1 cellular context compared by ENCODE assay signal in the genomic region with DNA sequence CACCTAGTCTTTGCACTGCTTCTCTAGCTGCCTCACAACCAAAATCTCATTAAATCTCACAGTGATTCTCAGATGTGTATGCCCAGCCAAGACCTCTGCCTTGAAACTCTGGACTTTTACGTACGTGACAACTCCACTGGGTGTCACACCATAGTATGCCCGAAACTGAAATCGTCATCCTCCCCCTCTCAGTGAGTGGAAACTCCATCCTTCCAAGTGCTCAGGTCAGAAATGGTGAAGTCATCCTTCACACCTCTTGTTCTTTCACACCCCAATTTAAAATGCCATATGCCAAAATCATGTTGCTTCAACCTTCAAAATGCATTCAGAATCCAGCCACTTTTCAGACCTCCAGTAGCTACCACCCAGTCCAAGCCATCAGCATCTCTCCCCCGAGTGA.
TF ChIP-seq lines count a peak whose summit lies in the region.

No MANE protein-coding gene starts in this region.

TF ChIP-seq in GM12878, 131 proteins besides CTCF, POLR2A, EP300 and RAD21 (continued from another document):
- TF ChIP-seq, protein P1, sequence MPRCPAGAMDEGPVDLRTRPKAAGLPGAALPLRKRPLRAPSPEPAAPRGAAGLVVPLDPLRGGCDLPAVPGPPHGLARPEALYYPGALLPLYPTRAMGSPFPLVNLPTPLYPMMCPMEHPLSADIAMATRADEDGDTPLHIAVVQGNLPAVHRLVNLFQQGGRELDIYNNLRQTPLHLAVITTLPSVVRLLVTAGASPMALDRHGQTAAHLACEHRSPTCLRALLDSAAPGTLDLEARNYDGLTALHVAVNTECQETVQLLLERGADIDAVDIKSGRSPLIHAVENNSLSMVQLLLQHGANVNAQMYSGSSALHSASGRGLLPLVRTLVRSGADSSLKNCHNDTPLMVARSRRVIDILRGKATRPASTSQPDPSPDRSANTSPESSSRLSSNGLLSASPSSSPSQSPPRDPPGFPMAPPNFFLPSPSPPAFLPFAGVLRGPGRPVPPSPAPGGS (IDR thresholded peaks at IDR 0.05; ENCODE audit: borderline replicate concordance, insufficient read depth, low read depth, low read length, poor library complexity, severe bottlenecking) = no peak
- TF ChIP-seq CBX3 (IDR thresholded peaks at IDR 0.05; ENCODE audit: borderline replicate concordance, low read depth) (no peak), CHD2 (IDR thresholded peaks at IDR 0.05; ENCODE audit: borderline replicate concordance, low read depth, low read length) (peak; percentile 50; the same call in 1 of the 2 replicates), TAF1 (IDR thresholded peaks at IDR 0.05; ENCODE audit: borderline replicate concordance, low read depth, low read length) (no peak), RUNX3 (IDR thresholded peaks at IDR 0.05; ENCODE audit: low read length) (peak; percentile 49; the same call in 1 of the 2 replicates), NR2C1 (IDR thresholded peaks at IDR 0.05) (no peak), MEF2B (IDR thresholded peaks at IDR 0.05; ENCODE audit: partially characterized antibody, poor library complexity, severe bottlenecking) (peak; percentile 47), HCFC1 (IDR thresholded peaks at IDR 0.05; ENCODE audit: low read length) (no peak), SP1 (IDR thresholded peaks at IDR 0.05; ENCODE audit: low read depth, low read length) (peak; percentile 14), IKZF1 (conservative IDR thresholded peaks at IDR 0.05) (peak; percentile 94), FOS (IDR thresholded peaks at IDR 0.05; ENCODE audit: borderline replicate concordance, extremely low read depth, insufficient read length) (no peak), NFIC (IDR thresholded peaks at IDR 0.05; ENCODE audit: low read depth, low read length) (peak; percentile 73; the same call in 1 of the 2 replicates), JUND (IDR thresholded peaks at IDR 0.05; ENCODE audit: low read depth, low read length) (peak; percentile 51; the same call in 1 of the 2 replicates), DPF2 (IDR thresholded peaks at IDR 0.05) (peak; percentile 80), IKZF2 (IDR thresholded peaks at IDR 0.05) (peak; percentile 90; a peak in 3 of 4 replicates), CBX5 (IDR thresholded peaks at IDR 0.05; ENCODE audit: low read depth) (no peak), ZNF207 (IDR thresholded peaks at IDR 0.05; ENCODE audit: borderline replicate concordance) (no peak), ZBED1 (IDR thresholded peaks at IDR 0.05; ENCODE audit: borderline replicate concordance) (0 out of 2 replicates have a peak, but pooled peaks have one; percentile 70), TARDBP (IDR thresholded peaks at IDR 0.05; ENCODE audit: borderline replicate concordance) (no peak), BCL11A (IDR thresholded peaks at IDR 0.05; ENCODE audit: low read depth, low read length) (0 out of 2 replicates have a peak, but pooled peaks have one; percentile 15), MTA2 (IDR thresholded peaks at IDR 0.05; ENCODE audit: low read depth) (peak; percentile 89), STAT1 (conservative IDR thresholded peaks at IDR 0.05) (no peak), NR2F1 (conservative IDR thresholded peaks at IDR 0.05) (peak; percentile 71), POLR2AphosphoS2 (IDR thresholded peaks at IDR 0.05; ENCODE audit: low read depth, low read length) (no peak), JUNB (IDR thresholded peaks at IDR 0.05) (peak; percentile 63), BACH1 (IDR thresholded peaks at IDR 0.05; ENCODE audit: borderline replicate concordance) (no peak; the same call in 1 of the 2 replicates)
- TF ChIP-seq, protein P2, sequence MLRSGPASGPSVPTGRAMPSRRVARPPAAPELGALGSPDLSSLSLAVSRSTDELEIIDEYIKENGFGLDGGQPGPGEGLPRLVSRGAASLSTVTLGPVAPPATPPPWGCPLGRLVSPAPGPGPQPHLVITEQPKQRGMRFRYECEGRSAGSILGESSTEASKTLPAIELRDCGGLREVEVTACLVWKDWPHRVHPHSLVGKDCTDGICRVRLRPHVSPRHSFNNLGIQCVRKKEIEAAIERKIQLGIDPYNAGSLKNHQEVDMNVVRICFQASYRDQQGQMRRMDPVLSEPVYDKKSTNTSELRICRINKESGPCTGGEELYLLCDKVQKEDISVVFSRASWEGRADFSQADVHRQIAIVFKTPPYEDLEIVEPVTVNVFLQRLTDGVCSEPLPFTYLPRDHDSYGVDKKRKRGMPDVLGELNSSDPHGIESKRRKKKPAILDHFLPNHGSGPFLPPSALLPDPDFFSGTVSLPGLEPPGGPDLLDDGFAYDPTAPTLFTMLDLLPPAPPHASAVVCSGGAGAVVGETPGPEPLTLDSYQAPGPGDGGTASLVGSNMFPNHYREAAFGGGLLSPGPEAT (IDR thresholded peaks at IDR 0.05; ENCODE audit: low read depth) = peak; percentile 60; the same call in 1 of the 2 replicates
- TF ChIP-seq, protein P3, sequence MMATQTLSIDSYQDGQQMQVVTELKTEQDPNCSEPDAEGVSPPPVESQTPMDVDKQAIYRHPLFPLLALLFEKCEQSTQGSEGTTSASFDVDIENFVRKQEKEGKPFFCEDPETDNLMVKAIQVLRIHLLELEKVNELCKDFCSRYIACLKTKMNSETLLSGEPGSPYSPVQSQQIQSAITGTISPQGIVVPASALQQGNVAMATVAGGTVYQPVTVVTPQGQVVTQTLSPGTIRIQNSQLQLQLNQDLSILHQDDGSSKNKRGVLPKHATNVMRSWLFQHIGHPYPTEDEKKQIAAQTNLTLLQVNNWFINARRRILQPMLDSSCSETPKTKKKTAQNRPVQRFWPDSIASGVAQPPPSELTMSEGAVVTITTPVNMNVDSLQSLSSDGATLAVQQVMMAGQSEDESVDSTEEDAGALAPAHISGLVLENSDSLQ (IDR thresholded peaks at IDR 0.05) = no peak
- TF ChIP-seq, protein P4, sequence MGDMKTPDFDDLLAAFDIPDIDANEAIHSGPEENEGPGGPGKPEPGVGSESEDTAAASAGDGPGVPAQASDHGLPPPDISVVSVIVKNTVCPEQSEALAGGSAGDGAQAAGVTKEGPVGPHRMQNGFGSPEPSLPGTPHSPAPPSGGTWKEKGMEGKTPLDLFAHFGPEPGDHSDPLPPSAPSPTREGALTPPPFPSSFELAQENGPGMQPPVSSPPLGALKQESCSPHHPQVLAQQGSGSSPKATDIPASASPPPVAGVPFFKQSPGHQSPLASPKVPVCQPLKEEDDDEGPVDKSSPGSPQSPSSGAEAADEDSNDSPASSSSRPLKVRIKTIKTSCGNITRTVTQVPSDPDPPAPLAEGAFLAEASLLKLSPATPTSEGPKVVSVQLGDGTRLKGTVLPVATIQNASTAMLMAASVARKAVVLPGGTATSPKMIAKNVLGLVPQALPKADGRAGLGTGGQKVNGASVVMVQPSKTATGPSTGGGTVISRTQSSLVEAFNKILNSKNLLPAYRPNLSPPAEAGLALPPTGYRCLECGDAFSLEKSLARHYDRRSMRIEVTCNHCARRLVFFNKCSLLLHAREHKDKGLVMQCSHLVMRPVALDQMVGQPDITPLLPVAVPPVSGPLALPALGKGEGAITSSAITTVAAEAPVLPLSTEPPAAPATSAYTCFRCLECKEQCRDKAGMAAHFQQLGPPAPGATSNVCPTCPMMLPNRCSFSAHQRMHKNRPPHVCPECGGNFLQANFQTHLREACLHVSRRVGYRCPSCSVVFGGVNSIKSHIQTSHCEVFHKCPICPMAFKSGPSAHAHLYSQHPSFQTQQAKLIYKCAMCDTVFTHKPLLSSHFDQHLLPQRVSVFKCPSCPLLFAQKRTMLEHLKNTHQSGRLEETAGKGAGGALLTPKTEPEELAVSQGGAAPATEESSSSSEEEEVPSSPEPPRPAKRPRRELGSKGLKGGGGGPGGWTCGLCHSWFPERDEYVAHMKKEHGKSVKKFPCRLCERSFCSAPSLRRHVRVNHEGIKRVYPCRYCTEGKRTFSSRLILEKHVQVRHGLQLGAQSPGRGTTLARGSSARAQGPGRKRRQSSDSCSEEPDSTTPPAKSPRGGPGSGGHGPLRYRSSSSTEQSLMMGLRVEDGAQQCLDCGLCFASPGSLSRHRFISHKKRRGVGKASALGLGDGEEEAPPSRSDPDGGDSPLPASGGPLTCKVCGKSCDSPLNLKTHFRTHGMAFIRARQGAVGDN (IDR thresholded peaks at IDR 0.05) = peak; percentile 94
- TF ChIP-seq, protein P5, sequence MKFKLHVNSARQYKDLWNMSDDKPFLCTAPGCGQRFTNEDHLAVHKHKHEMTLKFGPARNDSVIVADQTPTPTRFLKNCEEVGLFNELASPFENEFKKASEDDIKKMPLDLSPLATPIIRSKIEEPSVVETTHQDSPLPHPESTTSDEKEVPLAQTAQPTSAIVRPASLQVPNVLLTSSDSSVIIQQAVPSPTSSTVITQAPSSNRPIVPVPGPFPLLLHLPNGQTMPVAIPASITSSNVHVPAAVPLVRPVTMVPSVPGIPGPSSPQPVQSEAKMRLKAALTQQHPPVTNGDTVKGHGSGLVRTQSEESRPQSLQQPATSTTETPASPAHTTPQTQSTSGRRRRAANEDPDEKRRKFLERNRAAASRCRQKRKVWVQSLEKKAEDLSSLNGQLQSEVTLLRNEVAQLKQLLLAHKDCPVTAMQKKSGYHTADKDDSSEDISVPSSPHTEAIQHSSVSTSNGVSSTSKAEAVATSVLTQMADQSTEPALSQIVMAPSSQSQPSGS (IDR thresholded peaks at IDR 0.05; ENCODE audit: low read length) = peak; percentile 90
- TF ChIP-seq, protein P6, sequence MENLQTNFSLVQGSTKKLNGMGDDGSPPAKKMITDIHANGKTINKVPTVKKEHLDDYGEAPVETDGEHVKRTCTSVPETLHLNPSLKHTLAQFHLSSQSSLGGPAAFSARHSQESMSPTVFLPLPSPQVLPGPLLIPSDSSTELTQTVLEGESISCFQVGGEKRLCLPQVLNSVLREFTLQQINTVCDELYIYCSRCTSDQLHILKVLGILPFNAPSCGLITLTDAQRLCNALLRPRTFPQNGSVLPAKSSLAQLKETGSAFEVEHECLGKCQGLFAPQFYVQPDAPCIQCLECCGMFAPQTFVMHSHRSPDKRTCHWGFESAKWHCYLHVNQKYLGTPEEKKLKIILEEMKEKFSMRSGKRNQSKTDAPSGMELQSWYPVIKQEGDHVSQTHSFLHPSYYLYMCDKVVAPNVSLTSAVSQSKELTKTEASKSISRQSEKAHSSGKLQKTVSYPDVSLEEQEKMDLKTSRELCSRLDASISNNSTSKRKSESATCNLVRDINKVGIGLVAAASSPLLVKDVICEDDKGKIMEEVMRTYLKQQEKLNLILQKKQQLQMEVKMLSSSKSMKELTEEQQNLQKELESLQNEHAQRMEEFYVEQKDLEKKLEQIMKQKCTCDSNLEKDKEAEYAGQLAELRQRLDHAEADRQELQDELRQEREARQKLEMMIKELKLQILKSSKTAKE (IDR thresholded peaks at IDR 0.05; ENCODE audit: low read depth, poor library complexity, severe bottlenecking) = no peak
- TF ChIP-seq, protein P7, sequence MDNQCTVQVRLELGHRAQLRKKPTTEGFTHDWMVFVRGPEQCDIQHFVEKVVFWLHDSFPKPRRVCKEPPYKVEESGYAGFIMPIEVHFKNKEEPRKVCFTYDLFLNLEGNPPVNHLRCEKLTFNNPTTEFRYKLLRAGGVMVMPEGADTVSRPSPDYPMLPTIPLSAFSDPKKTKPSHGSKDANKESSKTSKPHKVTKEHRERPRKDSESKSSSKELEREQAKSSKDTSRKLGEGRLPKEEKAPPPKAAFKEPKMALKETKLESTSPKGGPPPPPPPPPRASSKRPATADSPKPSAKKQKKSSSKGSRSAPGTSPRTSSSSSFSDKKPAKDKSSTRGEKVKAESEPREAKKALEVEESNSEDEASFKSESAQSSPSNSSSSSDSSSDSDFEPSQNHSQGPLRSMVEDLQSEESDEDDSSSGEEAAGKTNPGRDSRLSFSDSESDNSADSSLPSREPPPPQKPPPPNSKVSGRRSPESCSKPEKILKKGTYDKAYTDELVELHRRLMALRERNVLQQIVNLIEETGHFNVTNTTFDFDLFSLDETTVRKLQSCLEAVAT (IDR thresholded peaks at IDR 0.05) = peak; percentile 45; the same call in 1 of the 2 replicates
- TF ChIP-seq, protein P8, sequence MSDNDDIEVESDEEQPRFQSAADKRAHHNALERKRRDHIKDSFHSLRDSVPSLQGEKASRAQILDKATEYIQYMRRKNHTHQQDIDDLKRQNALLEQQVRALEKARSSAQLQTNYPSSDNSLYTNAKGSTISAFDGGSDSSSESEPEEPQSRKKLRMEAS (IDR thresholded peaks at IDR 0.05; ENCODE audit: low read depth, low read length) = peak; percentile 67; the same call in 1 of the 2 replicates
- TF ChIP-seq, protein P9, sequence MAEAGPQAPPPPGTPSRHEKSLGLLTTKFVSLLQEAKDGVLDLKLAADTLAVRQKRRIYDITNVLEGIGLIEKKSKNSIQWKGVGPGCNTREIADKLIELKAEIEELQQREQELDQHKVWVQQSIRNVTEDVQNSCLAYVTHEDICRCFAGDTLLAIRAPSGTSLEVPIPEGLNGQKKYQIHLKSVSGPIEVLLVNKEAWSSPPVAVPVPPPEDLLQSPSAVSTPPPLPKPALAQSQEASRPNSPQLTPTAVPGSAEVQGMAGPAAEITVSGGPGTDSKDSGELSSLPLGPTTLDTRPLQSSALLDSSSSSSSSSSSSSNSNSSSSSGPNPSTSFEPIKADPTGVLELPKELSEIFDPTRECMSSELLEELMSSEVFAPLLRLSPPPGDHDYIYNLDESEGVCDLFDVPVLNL (IDR thresholded peaks at IDR 0.05; ENCODE audit: low read depth, low read length) = no peak
- TF ChIP-seq, protein P10, sequence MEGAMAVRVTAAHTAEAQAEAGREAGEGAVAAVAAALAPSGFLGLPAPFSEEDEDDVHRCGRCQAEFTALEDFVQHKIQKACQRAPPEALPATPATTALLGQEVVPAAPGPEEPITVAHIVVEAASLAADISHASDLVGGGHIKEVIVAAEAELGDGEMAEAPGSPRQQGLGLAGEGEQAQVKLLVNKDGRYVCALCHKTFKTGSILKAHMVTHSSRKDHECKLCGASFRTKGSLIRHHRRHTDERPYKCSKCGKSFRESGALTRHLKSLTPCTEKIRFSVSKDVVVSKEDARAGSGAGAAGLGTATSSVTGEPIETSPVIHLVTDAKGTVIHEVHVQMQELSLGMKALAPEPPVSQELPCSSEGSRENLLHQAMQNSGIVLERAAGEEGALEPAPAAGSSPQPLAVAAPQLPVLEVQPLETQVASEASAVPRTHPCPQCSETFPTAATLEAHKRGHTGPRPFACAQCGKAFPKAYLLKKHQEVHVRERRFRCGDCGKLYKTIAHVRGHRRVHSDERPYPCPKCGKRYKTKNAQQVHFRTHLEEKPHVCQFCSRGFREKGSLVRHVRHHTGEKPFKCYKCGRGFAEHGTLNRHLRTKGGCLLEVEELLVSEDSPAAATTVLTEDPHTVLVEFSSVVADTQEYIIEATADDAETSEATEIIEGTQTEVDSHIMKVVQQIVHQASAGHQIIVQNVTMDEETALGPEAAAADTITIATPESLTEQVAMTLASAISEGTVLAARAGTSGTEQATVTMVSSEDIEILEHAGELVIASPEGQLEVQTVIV (IDR thresholded peaks at IDR 0.05; ENCODE audit: borderline replicate concordance, partially characterized antibody) = no peak
